In genomic region chr5:74866653-74867162, GRCh38 we compare ENCODE assay signal across 8 cellular contexts. TPM values are rescaled to one million over a fixed set of nuclear protein-coding genes. Genes with fewer than 3 reads are reported as not detected.
DNase-seq lines count a peak whose midpoint lies in the region; ATAC-seq and TF ChIP-seq lines count a peak whose summit lies in the region.

No MANE protein-coding gene starts in this region.

- H3K27ac Mint-ChIP-seq in mesothelial cell of epicardium = peak overlapping the region; percentile 91

- H3K4me1 Mint-ChIP-seq in mesothelial cell of epicardium = peaks cover 62% of the 10 kb centered on the region

- peak overlapping the region; percentile 51 for H3K27ac ChIP-seq in cingulate gyrus (ENCODE audit: low read depth, low read length)
- no peak overlapping the region for H3K27ac ChIP-seq in vagina

- intact Hi-C loops in vagina (cut with DNase I) = no loop called here

- H3K4me3 Mint-ChIP-seq in mesothelial cell of epicardium = peak overlapping the region; percentile 74

- no peak for TF ChIP-seq CTCF in GM13976 (IDR thresholded peaks at IDR 0.05; ENCODE audit: borderline replicate concordance, control extremely low read depth, extremely low read depth, insufficient read depth, missing control alignments)
- TF ChIP-seq CTCF in mesothelial cell of epicardium (IDR thresholded peaks at IDR 0.05; ENCODE audit: unreplicated experiment) = no peak
- TF ChIP-seq CTCF in vagina (IDR thresholded peaks at IDR 0.05) = no peak

- in situ Hi-C loops in GM13976 (cut with MboI; ENCODE audit: low sequenced_read_pairs, unreplicated experiment) = no loop called here

- H3K36me3 Mint-ChIP-seq in mesothelial cell of epicardium = no peaks in the 10 kb centered on the region

- no peaks in the 10 kb centered on the region for H3K27me3 ChIP-seq in vagina

- peaks cover 26% of the 10 kb centered on the region for H3K27me3 Mint-ChIP-seq in mesothelial cell of epicardium (ENCODE audit: low read depth)

- no peaks in the 10 kb centered on the region for H3K9me3 ChIP-seq in vagina

- no peaks in the 10 kb centered on the region for H3K9me3 Mint-ChIP-seq in mesothelial cell of epicardium

- TF ChIP-seq POLR2A in vagina (IDR thresholded peaks at IDR 0.05) = no peak

- no peak for ATAC-seq in HG02938 (IDR thresholded peaks at IDR 0.05; ENCODE audit: unreplicated experiment)

- H3K36me3 ChIP-seq in vagina = no peaks in the 10 kb centered on the region

- peak overlapping the region; percentile 86 for H3K4me3 ChIP-seq in Jurkat, Clone E6-1 (ENCODE audit: low read length)
- peak overlapping the region; percentile 47 to 53 for H3K4me3 ChIP-seq in vagina

- peaks cover 8% of the 10 kb centered on the region for H3K4me1 ChIP-seq in vagina

- peak; percentile 26 for DNase-seq in GM13976 (ENCODE audit: low spot score)
- DNase-seq in Jurkat, Clone E6-1 (ENCODE audit: low read depth, low spot score) = no peak
- DNase-seq in mesothelial cell of epicardium (ENCODE audit: low spot score in 2 of 2, unreplicated experiment in 2 of 2) = no peak
- no peak for DNase-seq in vagina (ENCODE audit: extremely low spot score in 2 of 2)
- DNase-seq in NCI-H146 treated with DMSO at 0.1 percent for 48 hours (lab: John Stamatoyannopoulos, UW; ENCODE audit: unreplicated experiment) = no peak
- no peak for DNase-seq in NCI-H1436 treated with DMSO at 0.1 percent for 48 hours (lab: John Stamatoyannopoulos, UW)

RNA-seq across cellular contexts. Expression of gene FAM169A, which starts 0.5 kb away (rescaled TPM):
- 4.7 TPM for polyA plus RNA-seq in Jurkat, Clone E6-1 (2012; ENCODE audit: insufficient read depth, insufficient read length)
- total RNA-seq in mesothelial cell of epicardium (22.6 to 23.7 TPM (median 23.5 TPM) in 3 replicates), vagina (0.98 TPM)

Comparison
In these comparisons a context has a peak if more than half of its experiments do, and no peak if none do; other contexts are left out.
1. RNA of gene FAM169A, which starts 0.5 kb away (total RNA-seq): 22.6 to 23.7 TPM in mesothelial cell of epicardium; 0.98 TPM in vagina (single experiment); every median in the first group is over 10 times any median in the second.